Comparison of ENCODE assay signal across 1 cellular context in genomic region chr3:5013021-5013906, GRCh38.
TF ChIP-seq lines count a peak whose summit lies in the region.

No MANE protein-coding gene starts in this region.

TF ChIP-seq in K562, 482 proteins besides CTCF, POLR2A, EP300 and RAD21 (continued from another document and continues in another):
- TF ChIP-seq, protein P1, sequence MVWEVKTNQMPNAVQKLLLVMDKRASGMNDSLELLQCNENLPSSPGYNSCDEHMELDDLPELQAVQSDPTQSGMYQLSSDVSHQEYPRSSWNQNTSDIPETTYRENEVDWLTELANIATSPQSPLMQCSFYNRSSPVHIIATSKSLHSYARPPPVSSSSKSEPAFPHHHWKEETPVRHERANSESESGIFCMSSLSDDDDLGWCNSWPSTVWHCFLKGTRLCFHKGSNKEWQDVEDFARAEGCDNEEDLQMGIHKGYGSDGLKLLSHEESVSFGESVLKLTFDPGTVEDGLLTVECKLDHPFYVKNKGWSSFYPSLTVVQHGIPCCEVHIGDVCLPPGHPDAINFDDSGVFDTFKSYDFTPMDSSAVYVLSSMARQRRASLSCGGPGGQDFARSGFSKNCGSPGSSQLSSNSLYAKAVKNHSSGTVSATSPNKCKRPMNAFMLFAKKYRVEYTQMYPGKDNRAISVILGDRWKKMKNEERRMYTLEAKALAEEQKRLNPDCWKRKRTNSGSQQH (CRISPR knock-in tag; IDR thresholded peaks at IDR 0.05): peak; percentile 87
- TF ChIP-seq KDM5B (IDR thresholded peaks at IDR 0.05; ENCODE audit: insufficient replicate concordance, low read depth, low read length) (no peak), SAP30 (IDR thresholded peaks at IDR 0.05; ENCODE audit: borderline replicate concordance, insufficient read depth, low read depth, low read length, poor library complexity, severe bottlenecking) (no peak), RNF2 (IDR thresholded peaks at IDR 0.05) (0 out of 2 replicates have a peak, but pooled peaks have one; percentile 40), HLTF (IDR thresholded peaks at IDR 0.05) (peak; percentile 85), RAD51 (IDR thresholded peaks at IDR 0.05; ENCODE audit: borderline replicate concordance, low read depth) (no peak), ZNF3 (CRISPR knock-in tag; IDR thresholded peaks at IDR 0.05) (no peak), PCBP1 (IDR thresholded peaks at IDR 0.05; ENCODE audit: low read depth, low read length, poor library complexity, severe bottlenecking) (no peak), U2AF1 (optimal IDR thresholded peaks at IDR 0.05; ENCODE audit: low read depth, low read length) (no peak), MEF2D (tag; conservative IDR thresholded peaks at IDR 0.05; ENCODE audit: low read depth) (0 out of 2 replicates have a peak, but pooled peaks have one; percentile 14), ZC3H8 (IDR thresholded peaks at IDR 0.05) (no peak), POLR2AphosphoS2 (IDR thresholded peaks at IDR 0.05; ENCODE audit: low read length) (no peak), ZKSCAN8 (CRISPR knock-in tag; IDR thresholded peaks at IDR 0.05) (no peak), BRD4 (IDR thresholded peaks at IDR 0.05) (no peak), ETS2 (tag; IDR thresholded peaks at IDR 0.05; ENCODE audit: borderline replicate concordance, poor library complexity, severe bottlenecking) (no peak), CBX1 (IDR thresholded peaks at IDR 0.05; ENCODE audit: low read depth) (no peak), JUN (IDR thresholded peaks at IDR 0.05; ENCODE audit: borderline replicate concordance, low read depth, low read length) (peak; percentile 85), JUN (CRISPR knock-in tag; IDR thresholded peaks at IDR 0.05; ENCODE audit: borderline replicate concordance) (no peak), CHD4 (IDR thresholded peaks at IDR 0.05; ENCODE audit: insufficient read depth, insufficient replicate concordance, low read depth, low read length, poor library complexity, severe bottlenecking) (no peak), CEBPG (CRISPR knock-in tag; IDR thresholded peaks at IDR 0.05) (peak; percentile 2; the same call in 1 of the 2 replicates), CEBPG (tag; conservative IDR thresholded peaks at IDR 0.05 in 1 of 2, IDR thresholded peaks at IDR 0.05 in 1 of 2) (no peak), ATF7 (IDR thresholded peaks at IDR 0.05) (0 out of 2 replicates have a peak, but pooled peaks have one; percentile 21), TCF3 (CRISPR knock-in tag; IDR thresholded peaks at IDR 0.05) (peak; percentile 74), BRCA1 (IDR thresholded peaks at IDR 0.05) (no peak), BRCA1 (CRISPR knock-in tag; IDR thresholded peaks at IDR 0.05) (no peak), SMAD2 (IDR thresholded peaks at IDR 0.05; ENCODE audit: low read depth, low read length) (no peak), L3MBTL2 (IDR thresholded peaks at IDR 0.05) (no peak), SNIP1 (IDR thresholded peaks at IDR 0.05; ENCODE audit: low read depth) (no peak), ZNF436 (CRISPR knock-in tag; IDR thresholded peaks at IDR 0.05) (no peak), GATAD2B (IDR thresholded peaks at IDR 0.05; ENCODE audit: borderline replicate concordance) (no peak), POLR2G (IDR thresholded peaks at IDR 0.05; ENCODE audit: low read depth, low read length) (no peak), CGGBP1 (CRISPR knock-in tag; IDR thresholded peaks at IDR 0.05) (no peak), KLF13 (tag; IDR thresholded peaks at IDR 0.05; ENCODE audit: borderline replicate concordance, low read depth) (no peak), MIER1 (IDR thresholded peaks at IDR 0.05; ENCODE audit: low read depth) (no peak), ZBTB12 (CRISPR knock-in tag; IDR thresholded peaks at IDR 0.05) (no peak), ZNF324 (CRISPR knock-in tag; IDR thresholded peaks at IDR 0.05) (no peak), MAX (CRISPR knock-in tag; IDR thresholded peaks at IDR 0.05) (no peak), EZH2 (IDR thresholded peaks at IDR 0.05; ENCODE audit: borderline replicate concordance, low read depth, low read length) (no peak), GATAD2A (IDR thresholded peaks at IDR 0.05) (no peak), SMARCC2 (IDR thresholded peaks at IDR 0.05; ENCODE audit: low read depth) (peak; percentile 63; the same call in 1 of the 2 replicates), DMBX1 (CRISPR knock-in tag; IDR thresholded peaks at IDR 0.05; ENCODE audit: borderline replicate concordance) (peak; percentile 85), ELF4 (CRISPR knock-in tag; IDR thresholded peaks at IDR 0.05) (peak; percentile 78; the same call in 1 of the 2 replicates), YY1 (IDR thresholded peaks at IDR 0.05; ENCODE audit: borderline replicate concordance in 1 of 3, control insufficient read depth in 1 of 3, extremely low read depth in 1 of 3, insufficient read depth in 3 of 3, insufficient read length in 1 of 3, insufficient replicate concordance in 2 of 3, low read depth in 1 of 3, low read length in 2 of 3) (peak in 2 of 3 experiments; percentile 53 to 72), ESRRB (CRISPR knock-in tag; IDR thresholded peaks at IDR 0.05; ENCODE audit: borderline replicate concordance) (no peak), ZNF764 (CRISPR knock-in tag; IDR thresholded peaks at IDR 0.05; ENCODE audit: low read depth) (peak; percentile 64; the same call in 1 of the 2 replicates), RFX5 (IDR thresholded peaks at IDR 0.05; ENCODE audit: low read depth, low read length) (no peak)
- TF ChIP-seq, protein P2, sequence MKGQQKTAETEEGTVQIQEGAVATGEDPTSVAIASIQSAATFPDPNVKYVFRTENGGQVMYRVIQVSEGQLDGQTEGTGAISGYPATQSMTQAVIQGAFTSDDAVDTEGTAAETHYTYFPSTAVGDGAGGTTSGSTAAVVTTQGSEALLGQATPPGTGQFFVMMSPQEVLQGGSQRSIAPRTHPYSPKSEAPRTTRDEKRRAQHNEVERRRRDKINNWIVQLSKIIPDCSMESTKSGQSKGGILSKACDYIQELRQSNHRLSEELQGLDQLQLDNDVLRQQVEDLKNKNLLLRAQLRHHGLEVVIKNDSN (CRISPR knock-in tag; IDR thresholded peaks at IDR 0.05): peak; percentile 28; the same call in 1 of the 2 replicates
- TF ChIP-seq, protein P3, sequence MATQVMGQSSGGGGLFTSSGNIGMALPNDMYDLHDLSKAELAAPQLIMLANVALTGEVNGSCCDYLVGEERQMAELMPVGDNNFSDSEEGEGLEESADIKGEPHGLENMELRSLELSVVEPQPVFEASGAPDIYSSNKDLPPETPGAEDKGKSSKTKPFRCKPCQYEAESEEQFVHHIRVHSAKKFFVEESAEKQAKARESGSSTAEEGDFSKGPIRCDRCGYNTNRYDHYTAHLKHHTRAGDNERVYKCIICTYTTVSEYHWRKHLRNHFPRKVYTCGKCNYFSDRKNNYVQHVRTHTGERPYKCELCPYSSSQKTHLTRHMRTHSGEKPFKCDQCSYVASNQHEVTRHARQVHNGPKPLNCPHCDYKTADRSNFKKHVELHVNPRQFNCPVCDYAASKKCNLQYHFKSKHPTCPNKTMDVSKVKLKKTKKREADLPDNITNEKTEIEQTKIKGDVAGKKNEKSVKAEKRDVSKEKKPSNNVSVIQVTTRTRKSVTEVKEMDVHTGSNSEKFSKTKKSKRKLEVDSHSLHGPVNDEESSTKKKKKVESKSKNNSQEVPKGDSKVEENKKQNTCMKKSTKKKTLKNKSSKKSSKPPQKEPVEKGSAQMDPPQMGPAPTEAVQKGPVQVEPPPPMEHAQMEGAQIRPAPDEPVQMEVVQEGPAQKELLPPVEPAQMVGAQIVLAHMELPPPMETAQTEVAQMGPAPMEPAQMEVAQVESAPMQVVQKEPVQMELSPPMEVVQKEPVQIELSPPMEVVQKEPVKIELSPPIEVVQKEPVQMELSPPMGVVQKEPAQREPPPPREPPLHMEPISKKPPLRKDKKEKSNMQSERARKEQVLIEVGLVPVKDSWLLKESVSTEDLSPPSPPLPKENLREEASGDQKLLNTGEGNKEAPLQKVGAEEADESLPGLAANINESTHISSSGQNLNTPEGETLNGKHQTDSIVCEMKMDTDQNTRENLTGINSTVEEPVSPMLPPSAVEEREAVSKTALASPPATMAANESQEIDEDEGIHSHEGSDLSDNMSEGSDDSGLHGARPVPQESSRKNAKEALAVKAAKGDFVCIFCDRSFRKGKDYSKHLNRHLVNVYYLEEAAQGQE (CRISPR knock-in tag; IDR thresholded peaks at IDR 0.05; ENCODE audit: low read depth): no peak
- TF ChIP-seq, protein P4, sequence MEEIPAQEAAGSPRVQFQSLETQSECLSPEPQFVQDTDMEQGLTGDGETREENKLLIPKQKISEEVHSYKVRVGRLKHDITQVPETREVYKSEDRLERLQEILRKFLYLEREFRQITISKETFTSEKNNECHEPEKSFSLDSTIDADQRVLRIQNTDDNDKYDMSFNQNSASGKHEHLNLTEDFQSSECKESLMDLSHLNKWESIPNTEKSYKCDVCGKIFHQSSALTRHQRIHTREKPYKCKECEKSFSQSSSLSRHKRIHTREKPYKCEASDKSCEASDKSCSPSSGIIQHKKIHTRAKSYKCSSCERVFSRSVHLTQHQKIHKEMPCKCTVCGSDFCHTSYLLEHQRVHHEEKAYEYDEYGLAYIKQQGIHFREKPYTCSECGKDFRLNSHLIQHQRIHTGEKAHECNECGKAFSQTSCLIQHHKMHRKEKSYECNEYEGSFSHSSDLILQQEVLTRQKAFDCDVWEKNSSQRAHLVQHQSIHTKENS (CRISPR knock-in tag; IDR thresholded peaks at IDR 0.05): no peak
- TF ChIP-seq, protein P5, sequence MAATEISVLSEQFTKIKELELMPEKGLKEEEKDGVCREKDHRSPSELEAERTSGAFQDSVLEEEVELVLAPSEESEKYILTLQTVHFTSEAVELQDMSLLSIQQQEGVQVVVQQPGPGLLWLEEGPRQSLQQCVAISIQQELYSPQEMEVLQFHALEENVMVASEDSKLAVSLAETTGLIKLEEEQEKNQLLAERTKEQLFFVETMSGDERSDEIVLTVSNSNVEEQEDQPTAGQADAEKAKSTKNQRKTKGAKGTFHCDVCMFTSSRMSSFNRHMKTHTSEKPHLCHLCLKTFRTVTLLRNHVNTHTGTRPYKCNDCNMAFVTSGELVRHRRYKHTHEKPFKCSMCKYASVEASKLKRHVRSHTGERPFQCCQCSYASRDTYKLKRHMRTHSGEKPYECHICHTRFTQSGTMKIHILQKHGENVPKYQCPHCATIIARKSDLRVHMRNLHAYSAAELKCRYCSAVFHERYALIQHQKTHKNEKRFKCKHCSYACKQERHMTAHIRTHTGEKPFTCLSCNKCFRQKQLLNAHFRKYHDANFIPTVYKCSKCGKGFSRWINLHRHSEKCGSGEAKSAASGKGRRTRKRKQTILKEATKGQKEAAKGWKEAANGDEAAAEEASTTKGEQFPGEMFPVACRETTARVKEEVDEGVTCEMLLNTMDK (IDR thresholded peaks at IDR 0.05; ENCODE audit: borderline replicate concordance, insufficient read depth, low read depth, low read length, poor library complexity, severe bottlenecking): no peak
- TF ChIP-seq, protein P6, sequence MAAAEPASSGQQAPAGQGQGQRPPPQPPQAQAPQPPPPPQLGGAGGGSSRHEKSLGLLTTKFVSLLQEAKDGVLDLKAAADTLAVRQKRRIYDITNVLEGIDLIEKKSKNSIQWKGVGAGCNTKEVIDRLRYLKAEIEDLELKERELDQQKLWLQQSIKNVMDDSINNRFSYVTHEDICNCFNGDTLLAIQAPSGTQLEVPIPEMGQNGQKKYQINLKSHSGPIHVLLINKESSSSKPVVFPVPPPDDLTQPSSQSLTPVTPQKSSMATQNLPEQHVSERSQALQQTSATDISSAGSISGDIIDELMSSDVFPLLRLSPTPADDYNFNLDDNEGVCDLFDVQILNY (CRISPR knock-in tag; IDR thresholded peaks at IDR 0.05): no peak
- TF ChIP-seq, protein P7, sequence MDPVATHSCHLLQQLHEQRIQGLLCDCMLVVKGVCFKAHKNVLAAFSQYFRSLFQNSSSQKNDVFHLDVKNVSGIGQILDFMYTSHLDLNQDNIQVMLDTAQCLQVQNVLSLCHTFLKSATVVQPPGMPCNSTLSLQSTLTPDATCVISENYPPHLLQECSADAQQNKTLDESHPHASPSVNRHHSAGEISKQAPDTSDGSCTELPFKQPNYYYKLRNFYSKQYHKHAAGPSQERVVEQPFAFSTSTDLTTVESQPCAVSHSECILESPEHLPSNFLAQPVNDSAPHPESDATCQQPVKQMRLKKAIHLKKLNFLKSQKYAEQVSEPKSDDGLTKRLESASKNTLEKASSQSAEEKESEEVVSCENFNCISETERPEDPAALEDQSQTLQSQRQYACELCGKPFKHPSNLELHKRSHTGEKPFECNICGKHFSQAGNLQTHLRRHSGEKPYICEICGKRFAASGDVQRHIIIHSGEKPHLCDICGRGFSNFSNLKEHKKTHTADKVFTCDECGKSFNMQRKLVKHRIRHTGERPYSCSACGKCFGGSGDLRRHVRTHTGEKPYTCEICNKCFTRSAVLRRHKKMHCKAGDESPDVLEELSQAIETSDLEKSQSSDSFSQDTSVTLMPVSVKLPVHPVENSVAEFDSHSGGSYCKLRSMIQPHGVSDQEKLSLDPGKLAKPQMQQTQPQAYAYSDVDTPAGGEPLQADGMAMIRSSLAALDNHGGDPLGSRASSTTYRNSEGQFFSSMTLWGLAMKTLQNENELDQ (CRISPR knock-in tag; IDR thresholded peaks at IDR 0.05; ENCODE audit: borderline replicate concordance): no peak
- TF ChIP-seq, protein P8, sequence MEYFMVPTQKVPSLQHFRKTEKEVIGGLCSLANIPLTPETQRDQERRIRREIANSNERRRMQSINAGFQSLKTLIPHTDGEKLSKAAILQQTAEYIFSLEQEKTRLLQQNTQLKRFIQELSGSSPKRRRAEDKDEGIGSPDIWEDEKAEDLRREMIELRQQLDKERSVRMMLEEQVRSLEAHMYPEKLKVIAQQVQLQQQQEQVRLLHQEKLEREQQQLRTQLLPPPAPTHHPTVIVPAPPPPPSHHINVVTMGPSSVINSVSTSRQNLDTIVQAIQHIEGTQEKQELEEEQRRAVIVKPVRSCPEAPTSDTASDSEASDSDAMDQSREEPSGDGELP (CRISPR knock-in tag; IDR thresholded peaks at IDR 0.05; ENCODE audit: borderline replicate concordance): peak; percentile 94
